In genomic region chr1:21337459-21337930, GRCh38 we compare ENCODE assay signal across 10 cellular contexts. TPM values are rescaled to one million over a fixed set of nuclear protein-coding genes. Genes with fewer than 3 reads are reported as not detected.
DNase-seq lines count a peak whose midpoint lies in the region; ATAC-seq and TF ChIP-seq lines count a peak whose summit lies in the region.
"Had no signal": no experiment of that assay in that cellular context is flagged by ENCODE, and none has a peak within 500 bp of the region (broad histone marks: within the 10 kb centered on the region; RNA-seq: fewer than 3 reads in every experiment).

No MANE protein-coding gene starts in this region.

- H3K27ac ChIP-seq in IMR-90 (ENCODE audit: insufficient read depth, low read length) (peak overlapping the region; percentile 76), parathyroid adenoma (peak overlapping the region; percentile 85)

- peaks cover 43% of the 10 kb centered on the region for H4K20me1 ChIP-seq in IMR-90 (ENCODE audit: insufficient read depth, low read length)

- H3K36me3 ChIP-seq in IMR-90 (ENCODE audit: control insufficient read depth, insufficient read depth, low read length) (peaks cover 5% of the 10 kb centered on the region; the same call in 1 of the 2 replicates), parathyroid adenoma (ENCODE audit: control insufficient read depth, insufficient read depth, low read length) (no peaks in the 10 kb centered on the region)

- H3K9me3 ChIP-seq in IMR-90 (ENCODE audit: control insufficient read depth, insufficient read depth, low read length) (no peaks in the 10 kb centered on the region), parathyroid adenoma (ENCODE audit: control insufficient read depth, low read length) (no peaks in the 10 kb centered on the region)

- peak overlapping the region; percentile 89 for H3K4ac ChIP-seq in IMR-90 (ENCODE audit: low read depth, low read length)

- TF ChIP-seq CTCF in CD14-positive monocyte (IDR thresholded peaks at IDR 0.05) (no peak), IMR-90 (conservative IDR thresholded peaks at IDR 0.05; ENCODE audit: low read depth, low read length) (no peak), brain (conservative IDR thresholded peaks at IDR 0.05) (no peak), parathyroid adenoma (IDR thresholded peaks at IDR 0.05) (no peak)

- peak overlapping the region; percentile 14 to 67; a peak in 2 of 4 replicates for H4K8ac ChIP-seq in IMR-90 (ENCODE audit: low read depth in 2 of 2, low read length in 2 of 2)

- peak overlapping the region; percentile 81 for H2AK9ac ChIP-seq in IMR-90 (replicated peaks; ENCODE audit: low read depth, low read length, poor library complexity)

- H3K79me2 ChIP-seq in parathyroid adenoma: peaks cover 37% of the 10 kb centered on the region

- peak overlapping the region; percentile 43; the same call in 1 of the 2 replicates for H3K14ac ChIP-seq in IMR-90 (replicated peaks; ENCODE audit: low read depth, low read length)

- H3K4me3 Mint-ChIP-seq in CD14-positive monocyte: peak overlapping the region; percentile 62 to 86
- no peak overlapping the region for H3K4me3 Mint-ChIP-seq in brain

- TF ChIP-seq POLR2A in IMR-90 (IDR thresholded peaks at IDR 0.05; ENCODE audit: low read depth, low read length): no peak

- H3K56ac ChIP-seq in IMR-90 (ENCODE audit: extremely low read depth, insufficient read depth, low read length): no peak overlapping the region

- H3K9ac ChIP-seq in IMR-90 (ENCODE audit: low read depth, low read length) (peak overlapping the region; percentile 52; the same call in 1 of the 2 replicates), parathyroid adenoma (no peak overlapping the region)

- H3K4me1 Mint-ChIP-seq in CD14-positive monocyte: peaks cover 91% of the 10 kb centered on the region
- H3K4me1 Mint-ChIP-seq in brain: peaks cover 88% of the 10 kb centered on the region

- H2BK5ac ChIP-seq in IMR-90 (ENCODE audit: low read depth, low read length, poor library complexity, severe bottlenecking): peak overlapping the region; percentile 79

- ATAC-seq in IMR-90 (ENCODE audit: low read depth) (no peak), HG03039 (IDR thresholded peaks at IDR 0.05; ENCODE audit: unreplicated experiment) (no peak), HG03439 (IDR thresholded peaks at IDR 0.05; ENCODE audit: unreplicated experiment) (no peak)

- peaks cover 0 to 5% (median 2%) of the 10 kb centered on the region in 7 donors for H3K9me3 Mint-ChIP-seq in CD14-positive monocyte
- H3K9me3 Mint-ChIP-seq in brain: peaks cover 0 to 2% (median 0%) of the 10 kb centered on the region in 5 experiments

- peak overlapping the region; percentile 8; the same call in 1 of the 2 replicates for H3K23ac ChIP-seq in IMR-90 (ENCODE audit: low read depth, low read length)

- H3K36me3 Mint-ChIP-seq in CD14-positive monocyte: peaks cover 16 to 27% of the 10 kb centered on the region in 2 donors
- H3K36me3 Mint-ChIP-seq in brain: no peaks in the 10 kb centered on the region

- intact Hi-C loops in CD14-positive monocyte (cut with micrococcal nuclease) (loop anchor here in 1 of 2 donors (2.0 kb wide), 1 partner anchor 19 kb away; no protein-coding TSS in a partner anchor), IMR-90 (cut with micrococcal nuclease) (loop anchor here (5.0 kb wide), 1 partner anchor 640 kb away; no protein-coding TSS in a partner anchor)

- 86% methylated on average over 2 of the region's 8 CpGs; no CpG with 5 or more reads in 1 of the 2 experiments for WGBS in IMR-90 (ENCODE audit: extremely low coverage in 2 of 2, insufficient read length in 1 of 2), 2 experiments

- H3K4me2 ChIP-seq in IMR-90 (ENCODE audit: low read depth, low read length) (peak overlapping the region; percentile 47; the same call in 1 of the 2 replicates), parathyroid adenoma (ENCODE audit: low read length) (peak overlapping the region; percentile 43)

- H3K18ac ChIP-seq in IMR-90 (ENCODE audit: low read depth, low read length): peak overlapping the region; percentile 73

- peaks cover 74% of the 10 kb centered on the region for H3K4me1 ChIP-seq in IMR-90 (ENCODE audit: control insufficient read depth, insufficient read depth, low read length)
- H3K4me1 ChIP-seq in parathyroid adenoma: peaks cover 70% of the 10 kb centered on the region

- peak overlapping the region; percentile 53 for H4K5ac ChIP-seq in IMR-90 (ENCODE audit: low read depth, low read length)

- peak overlapping the region; percentile 75; the same call in 2 of the 3 replicates for H2BK15ac ChIP-seq in IMR-90 (ENCODE audit: low read depth, low read length)

- peak overlapping the region; percentile 19 for H2AFZ ChIP-seq in IMR-90 (replicated peaks; ENCODE audit: low read length, poor library complexity)
- no peak overlapping the region for H2AFZ ChIP-seq in parathyroid adenoma

- H3K4me3 ChIP-seq in IMR-90 (ENCODE audit: insufficient read depth, low read depth, low read length): no peak overlapping the region
- no peak overlapping the region for H3K4me3 ChIP-seq in parathyroid adenoma (ENCODE audit: low read depth, low read length)

- H3K79me1 ChIP-seq in IMR-90 (ENCODE audit: low read depth in 1 of 2, low read length in 2 of 2): peaks cover 45 to 94% of the 10 kb centered on the region in 2 experiments

- DNase-seq in CD14-positive monocyte (ENCODE audit: low spot score) (peak; percentile 75), IMR-90 (no peak), DMS79 (lab: John Stamatoyannopoulos, UW) (no peak), Ammon's horn (ENCODE audit: low spot score) (no peak)
- DNase-seq: NCI-H146, trophoblast cell had no signal

- H3K9me1 ChIP-seq in IMR-90 (ENCODE audit: insufficient read depth, low read length): peaks cover 43% of the 10 kb centered on the region

- in situ Hi-C loops in IMR-90 (cut with MboI; ENCODE audit: low sequenced_read_pairs): loop anchor here (5.0 kb wide), 1 partner anchor 80 kb away; no protein-coding TSS in a partner anchor

- peak overlapping the region; percentile 83 for H2BK20ac ChIP-seq in IMR-90 (ENCODE audit: low read depth, low read length)

- H3K27me3 Mint-ChIP-seq in CD14-positive monocyte (ENCODE audit: low read depth in 3 of 3): peaks cover 19 to 61% (median 59%) of the 10 kb centered on the region in 3 donors
- no peaks in the 10 kb centered on the region for H3K27me3 Mint-ChIP-seq in brain

- CTCF ChIA-PET in IMR-90 (lab: Yijun Ruan, JAX): interaction anchor here (1.0 to 1.6 kb wide), 4 partner anchors 16 to 83 kb away, joined by 3 to 7 read pairs (median 5); no protein-coding TSS in a partner anchor

- TF ChIP-seq RAD21 in IMR-90 (IDR thresholded peaks at IDR 0.05; ENCODE audit: low read length): no peak

- peak overlapping the region; percentile 90 for H2AK5ac ChIP-seq in IMR-90 (ENCODE audit: low read depth, low read length)

- H3K27me3 ChIP-seq in IMR-90 (ENCODE audit: control insufficient read depth, insufficient read depth, low read length) (no peaks in the 10 kb centered on the region), parathyroid adenoma (ENCODE audit: control insufficient read depth, insufficient read depth, low read length) (no peaks in the 10 kb centered on the region)

- POLR2A ChIA-PET in IMR-90 (lab: Charles Lee; ENCODE audit: unreplicated experiment): interaction anchor here (0.5 kb wide), 1 partner anchor 105 kb away, joined by 3 read pairs; no protein-coding TSS in a partner anchor

- dilution Hi-C loops in IMR-90 (cut with HindIII; ENCODE audit: low sequenced_read_pairs, unreplicated experiment): no loop called here

- peak overlapping the region; percentile 84 for H4K91ac ChIP-seq in IMR-90 (ENCODE audit: insufficient read depth, low read depth, low read length)

- H2BK120ac ChIP-seq in IMR-90 (ENCODE audit: low read depth, low read length): peak overlapping the region; percentile 86

- no TSS peak for BruUV-seq in IMR-90 (replicated peaks; lab: Mats Ljungman, UMichigan)

- H3K27ac Mint-ChIP-seq in CD14-positive monocyte: peak overlapping the region; percentile 93 to 99 (median 98)
- peak overlapping the region in 3 of 5 experiments; percentile 14 to 53 (median 35) for H3K27ac Mint-ChIP-seq in brain

TF ChIP-seq in IMR-90, 13 proteins besides CTCF, POLR2A, EP300 and RAD21:
- TF ChIP-seq NFE2L2 (IDR thresholded peaks at IDR 0.05; ENCODE audit: low read depth, low read length) (no peak), CHD1 (IDR thresholded peaks at IDR 0.05; ENCODE audit: low read depth, low read length) (no peak), RCOR1 (IDR thresholded peaks at IDR 0.05; ENCODE audit: insufficient replicate concordance, low read length) (no peak), CEBPB (IDR thresholded peaks at IDR 0.05; ENCODE audit: low read depth, low read length) (no peak), RFX5 (IDR thresholded peaks at IDR 0.05; ENCODE audit: low read depth, low read length) (no peak), FOS (IDR thresholded peaks at IDR 0.05; ENCODE audit: low read depth, low read length) (no peak), MXI1 (IDR thresholded peaks at IDR 0.05; ENCODE audit: borderline replicate concordance, low read depth, low read length) (no peak)

RNA-seq across cellular contexts. Expression of gene ECE1, which starts 47.2 kb away (rescaled TPM):
- polyA plus RNA-seq in CD14-positive monocyte: 10 to 100 TPM; 10.6 to 23.3 TPM
- total RNA-seq in IMR-90 (2012; rRNA removed): 60.0 and 61.8 TPM in 2 replicates
- 124 and 133 TPM in 2 replicates for polyA plus RNA-seq in IMR-90 (2012; rRNA removed)
- 90.4 and 122 TPM in 2 replicates for polyA plus RNA-seq in IMR-90 (2012; cell fraction: cytosol; rRNA removed)
- polyA plus RNA-seq in IMR-90 (2012; cell fraction: nucleus; rRNA removed; ENCODE audit: low replicate concordance): 71.7 and 82.4 TPM in 2 replicates
- 70.1 TPM for polyA plus RNA-seq in brain (ENCODE audit: insufficient read depth, low read depth, low replicate concordance)

Comparison
In these comparisons a context has a peak if more than half of its experiments do, and no peak if none do; other contexts are left out.
1. H3K4me3 Mint-ChIP-seq: peak in CD14-positive monocyte (2 of 2); none in brain (0 of 5).